In the genomic region with DNA sequence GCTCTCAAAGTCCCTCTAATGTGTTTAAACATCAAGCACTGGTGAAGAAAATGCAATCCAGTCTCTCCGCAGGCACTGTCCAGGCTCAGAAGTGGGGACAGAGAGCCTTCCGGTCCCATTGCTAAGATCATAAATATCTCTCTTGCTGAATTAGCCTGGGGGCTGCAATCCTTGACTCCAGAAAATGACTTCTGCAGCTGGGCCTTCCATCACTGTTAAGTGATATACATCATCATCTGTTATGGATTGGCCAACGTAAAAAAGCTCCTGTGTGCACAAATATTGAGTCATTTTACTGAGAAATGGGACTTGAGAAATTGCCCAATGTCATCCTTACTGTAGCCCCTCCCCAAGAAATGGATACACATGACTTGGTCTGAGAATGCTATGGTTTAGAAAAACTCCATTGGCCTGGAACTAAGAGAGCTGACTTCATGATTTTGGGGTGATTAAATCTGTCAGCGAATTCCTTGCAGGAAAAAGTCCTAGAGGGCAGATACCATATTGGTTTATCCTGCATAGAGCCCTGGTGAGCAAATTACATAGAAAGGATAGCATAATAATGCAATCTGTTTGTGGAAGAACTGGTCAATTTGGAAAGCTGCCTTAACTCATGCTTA, we compare ENCODE assay signal across 15 cellular contexts.
DNase-seq lines count a peak whose midpoint lies in the region; TF ChIP-seq lines count a peak whose summit lies in the region.
"Had no signal": no experiment of that assay in that cellular context is flagged by ENCODE, and none has a peak within 500 bp of the region (broad histone marks: within the 10 kb centered on the region; RNA-seq: fewer than 3 reads in every experiment).

No MANE protein-coding gene starts in this region.

- H3K4me1 Mint-ChIP-seq in Calu3 (ENCODE audit: low read depth, unreplicated experiment) = peaks cover 20% of the 10 kb centered on the region
- H3K4me1 Mint-ChIP-seq: B cell; CD4-positive, CD25-positive, alpha-beta regulatory T cell had no signal

- H3K27ac Mint-ChIP-seq in Calu3 (ENCODE audit: unreplicated experiment) = peak overlapping the region; percentile 36
- H3K27ac Mint-ChIP-seq: B cell; CD4-positive, CD25-positive, alpha-beta regulatory T cell; GM23338 had no signal

- H3K9me3 Mint-ChIP-seq in Calu3 (ENCODE audit: low read depth, unreplicated experiment) = peaks cover 2% of the 10 kb centered on the region

- H3K4me3 Mint-ChIP-seq in Calu3 (ENCODE audit: low read depth, unreplicated experiment) = no peak overlapping the region
- H3K4me3 Mint-ChIP-seq: B cell; CD4-positive, CD25-positive, alpha-beta regulatory T cell; GM23338 had no signal

- H3K27me3 Mint-ChIP-seq in Calu3 (ENCODE audit: unreplicated experiment) = no peaks in the 10 kb centered on the region
- H3K27me3 Mint-ChIP-seq: B cell; CD4-positive, CD25-positive, alpha-beta regulatory T cell had no signal

- intact Hi-C loops in Calu3 (cut with micrococcal nuclease; ENCODE audit: unreplicated experiment) = no loop called here

- TF ChIP-seq CTCF in Calu3 (IDR thresholded peaks at IDR 0.05; ENCODE audit: unreplicated experiment) = no peak

- BruUV-seq in Calu3 (replicated peaks; lab: Mats Ljungman, UMichigan) = no TSS peak

- CTCF ChIA-PET in Calu3 (lab: Charles Lee) = no interaction called here

- H3K36me3 Mint-ChIP-seq in Calu3 (ENCODE audit: insufficient read depth, unreplicated experiment) = no peaks in the 10 kb centered on the region
- H3K36me3 Mint-ChIP-seq: CD4-positive, CD25-positive, alpha-beta regulatory T cell had no signal

- no peak for DNase-seq in Calu3
- DNase-seq in NCI-H69 (lab: John Stamatoyannopoulos, UW) = peak; percentile 81
- peak; percentile 91 for DNase-seq in glomerular visceral epithelial cell (ENCODE audit: extremely low spot score)
- DNase-seq in renal cortical epithelial cell (ENCODE audit: low read depth) = peak; percentile 86
- no peak for DNase-seq in medulla oblongata (ENCODE audit: extremely low spot score)
- DNase-seq in COLO829 (ENCODE audit: low spot score) = no peak
- no peak for DNase-seq in iPS-NIHi11 (ENCODE audit: low spot score)
- DNase-seq: CD4-positive, CD25-positive, alpha-beta regulatory T cell; DMS79; NCI-H1436; NCI-H2029; NCI-H226; NCI-H526 treated with DMSO at 0.1 percent for 48 hours had no signal

Comparison
In these comparisons a context has a peak if more than half of its experiments do, and no peak if none do; other contexts are left out.
1. DNase-seq: peak in NCI-H69 (single experiment), glomerular visceral epithelial cell (single experiment) and renal cortical epithelial cell (single experiment); none in Calu3 (single experiment), medulla oblongata (single experiment), COLO829 (single experiment) and iPS-NIHi11 (single experiment).